ENCODE assay signal across 8 cellular contexts in the genomic region with DNA sequence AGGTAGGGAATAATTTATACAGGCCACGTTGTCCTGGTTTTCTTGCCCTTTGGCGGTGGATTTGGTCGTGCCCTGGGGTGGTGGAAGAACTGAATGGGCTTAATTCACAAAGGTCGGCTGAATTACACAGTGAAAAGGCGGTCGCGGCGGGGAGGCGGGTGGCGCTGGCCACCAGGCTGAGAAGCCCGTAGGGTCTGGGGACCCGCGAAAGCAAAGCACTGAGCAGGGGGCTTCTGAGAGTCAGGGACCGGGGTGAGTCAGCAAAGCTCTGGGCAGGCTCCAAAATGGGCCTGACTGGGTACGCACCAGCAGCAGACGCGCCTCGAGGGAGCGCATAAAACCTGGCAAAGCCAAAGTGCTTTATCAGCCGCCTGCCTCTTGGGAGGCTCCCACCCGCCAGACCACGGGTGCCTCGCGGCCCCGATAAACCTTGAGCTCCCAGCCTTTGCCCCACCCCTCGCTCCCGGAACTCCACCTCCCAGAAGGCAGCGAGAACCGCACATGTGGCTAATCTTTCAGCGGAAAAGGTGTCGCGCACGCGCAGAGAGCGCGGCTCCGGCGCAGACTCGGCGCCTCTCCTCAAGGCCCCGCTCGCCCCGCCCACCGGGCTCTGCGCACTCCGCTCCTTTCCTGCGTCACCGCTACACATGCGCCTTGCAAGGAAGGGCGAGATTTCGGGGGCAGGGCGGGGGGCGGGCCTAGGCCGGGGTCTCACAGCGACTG. TPM values are rescaled to one million over a fixed set of nuclear protein-coding genes. Genes with fewer than 3 reads are reported as not detected.
DNase-seq lines count a peak whose midpoint lies in the region; ATAC-seq, FAIRE-seq and TF ChIP-seq lines count a peak whose summit lies in the region.

No MANE protein-coding gene starts in this region.

- H3K9ac ChIP-seq in HepG2 (ENCODE audit: insufficient read depth, low read depth, low read length), result peak overlapping the region; percentile 88

- H3K4me1 ChIP-seq in HepG2 (ENCODE audit: insufficient read depth, low read length), result peaks cover 25% of the 10 kb centered on the region

- DNase-seq in NCI-H748 (lab: John Stamatoyannopoulos, UW; ENCODE audit: unreplicated experiment) (peak; percentile 98), dermis blood vessel endothelial cell (peak; percentile 100), HepG2 (ENCODE audit: low spot score) (peak; percentile 97)
- DNase-seq in activated CD4-positive, alpha-beta T cell treated with anti-CD3 and anti-CD28 coated beads, Interleukin-2, amount 50 U/mL, for 4 hours, result peak; percentile 99
- peak; percentile 98 for DNase-seq in stimulated activated CD4-positive, alpha-beta T cell treated with anti-CD3 and anti-CD28 coated beads, Interleukin-2, amount 100 ng/mL, for 48 hours

- peak; percentile 85 for FAIRE-seq in HepG2 (lab: Jason Lieb, UNC)

- POLR2A ChIA-PET in HepG2 (lab: Yijun Ruan, JAX), result interaction anchor here (0.6 to 1.6 kb wide), 16 partner anchors 9 to 301 kb away, joined by 3 to 23 read pairs (median 4); a partner anchor contains a TSS

- no peaks in the 10 kb centered on the region for H3K9me3 ChIP-seq in HepG2 (ENCODE audit: low read length)

- H3K36me3 ChIP-seq in HepG2 (replicated peaks in 1 of 2; ENCODE audit: control insufficient read depth in 1 of 2, insufficient read depth in 2 of 2, low read length in 2 of 2), result peaks cover 40 to 64% of the 10 kb centered on the region in 2 experiments

- H4K20me1 ChIP-seq in HepG2 (ENCODE audit: insufficient read depth, low read length), result peaks cover 4% of the 10 kb centered on the region; the same call in 1 of the 2 replicates

- WGBS in HepG2 (ENCODE audit: low lambda C conversion rate), result 82% methylated on average over 14 of the region's 55 CpGs

- TF ChIP-seq POLR2A in HepG2 (IDR thresholded peaks at IDR 0.05; ENCODE audit: insufficient read depth in 1 of 2, low read depth in 2 of 2, low read length in 2 of 2), result peak; percentile 82 to 92

- intact Hi-C loops in HepG2 (cut with micrococcal nuclease; ENCODE audit: unreplicated experiment), result loop anchor here (1.0 to 5.0 kb wide), 2 partner anchors 38 to 290 kb away; no protein-coding TSS in a partner anchor

- TF ChIP-seq CTCF in C4-2B (conservative IDR thresholded peaks at IDR 0.05) (no peak), HepG2 (CRISPR knock-in tag; IDR thresholded peaks at IDR 0.05) (no peak)

- TF ChIP-seq EP300 in HepG2 (IDR thresholded peaks at IDR 0.05; ENCODE audit: low read depth in 2 of 2, low read length in 2 of 2) (0 out of 4 replicates have a peak, but pooled peaks of 1 of the 2 experiments have one; percentile 17), HepG2 (CRISPR knock-in tag; IDR thresholded peaks at IDR 0.05; ENCODE audit: borderline replicate concordance) (peak; percentile 36; the same call in 1 of the 2 replicates)

- BruUV-seq in HepG2 (replicated peaks; lab: Mats Ljungman, UMichigan), result TSS peak; percentile 95

- H3K79me2 ChIP-seq in HepG2 (ENCODE audit: insufficient read depth, low read length), result peaks cover 32% of the 10 kb centered on the region

- no peaks in the 10 kb centered on the region; a peak in 1 of 5 replicates for H3K27me3 ChIP-seq in HepG2 (ENCODE audit: control insufficient read depth in 1 of 2, insufficient read depth in 2 of 2, low read length in 2 of 2)

- TF ChIP-seq RAD21 in HepG2 (CRISPR knock-in tag; IDR thresholded peaks at IDR 0.05), result peak; percentile 46; the same call in 1 of the 2 replicates

- H3K4me3 ChIP-seq in HepG2 (replicated peaks in 1 of 3; ENCODE audit: insufficient read depth in 1 of 3, low read depth in 2 of 3, low read length in 3 of 3), result peak overlapping the region; percentile 80 to 95 (median 93); a peak in 5 of 6 replicates

- in situ Hi-C loops in HepG2 (cut with HindIII; ENCODE audit: extremely low pct_ligation_motif_present, low pct_unique_long_range_greater_than_20kb), result no loop called here

- CTCF ChIA-PET in HepG2 (lab: Yijun Ruan, JAX; ENCODE audit: low intra/inter-chr PET ratio, low total read pairs), result no interaction called here

- ATAC-seq in GM19395 (IDR thresholded peaks at IDR 0.05; ENCODE audit: unreplicated experiment) (peak; percentile 91), HG03558 (IDR thresholded peaks at IDR 0.05; ENCODE audit: extremely low read depth, unreplicated experiment) (peak; percentile 88), HepG2 (peak; percentile 94)

- H3K27ac ChIP-seq in C4-2B, result peak overlapping the region; percentile 97
- peak overlapping the region; percentile 85 for H3K27ac ChIP-seq in HepG2 (ENCODE audit: extremely low read length, insufficient read depth, low read length)

- no peak overlapping the region for H2AFZ ChIP-seq in HepG2 (ENCODE audit: low read length)

- peak overlapping the region; percentile 90 for H3K4me2 ChIP-seq in HepG2 (ENCODE audit: low read depth, low read length)

RNA-seq across cellular contexts. Expression of a gene that starts 0.4 kb away (rescaled TPM):
- 44.5 and 58.4 TPM in 2 replicates for total RNA-seq in dermis blood vessel endothelial cell
- total RNA-seq in HepG2 (2016; rRNA removed; fragmentation: Illumina TruSeq; extraction: Trizol), result 32.7 and 38.8 TPM in 2 replicates
- total RNA-seq in HepG2 (2016; cell fraction: cytosol; rRNA removed; fragmentation: Illumina TruSeq; extraction: Trizol; ENCODE audit: low read depth), result 7.0 and 8.6 TPM in 2 replicates
- 30.5 and 38.2 TPM in 2 replicates for total RNA-seq in HepG2 (2016; cell fraction: insoluble cytoplasmic fraction; rRNA removed; fragmentation: Illumina TruSeq; extraction: Trizol)
- total RNA-seq in HepG2 (2016; cell fraction: membrane; rRNA removed; fragmentation: Illumina TruSeq; extraction: Trizol), result 9.7 and 13.0 TPM in 2 replicates
- total RNA-seq in HepG2 (2016; cell fraction: nucleus; rRNA removed; fragmentation: Illumina TruSeq; extraction: Trizol), result 31.0 and 40.0 TPM in 2 replicates
- polyA plus RNA-seq in HepG2 (2011; rRNA removed), result 46.5 and 48.2 TPM in 2 replicates
- polyA plus RNA-seq in HepG2 (2011; cell fraction: cytosol; rRNA removed), result 30.2 and 39.9 TPM in 2 replicates
- 164 and 188 TPM in 2 replicates for polyA plus RNA-seq in HepG2 (2011; cell fraction: nucleus; rRNA removed)
- 28.3 and 31.4 TPM in 2 replicates for polyA plus RNA-seq in HepG2 (2012)
- polyA plus RNA-seq in HepG2 (2016; cell fraction: cytosol; fragmentation: Illumina TruSeq; extraction: Trizol; ENCODE audit: low read depth), result 4.3 TPM in 2 replicates
- 30.4 and 34.2 TPM in 2 replicates for polyA plus RNA-seq in HepG2 (2016; cell fraction: insoluble cytoplasmic fraction; fragmentation: Illumina TruSeq; extraction: Trizol; ENCODE audit: low read depth)
- 5.7 and 8.3 TPM in 2 replicates for polyA plus RNA-seq in HepG2 (2016; cell fraction: membrane; fragmentation: Illumina TruSeq; extraction: Trizol; ENCODE audit: low read depth)
- polyA plus RNA-seq in HepG2 (2016; cell fraction: nucleus; fragmentation: Illumina TruSeq; extraction: Trizol; ENCODE audit: insufficient read depth, low read depth), result 92.9 and 103 TPM in 2 replicates
- polyA minus RNA-seq in HepG2 (2011; rRNA and poly(A)+ RNA removed; ENCODE audit: low replicate concordance), result 79.8 and 202 TPM in 2 replicates
- 25.1 and 28.6 TPM in 2 replicates for polyA minus RNA-seq in HepG2 (2011; cell fraction: cytosol; rRNA and poly(A)+ RNA removed)
- polyA minus RNA-seq in HepG2 (2011; cell fraction: nucleus; rRNA and poly(A)+ RNA removed), result 71.1 and 80.3 TPM in 2 replicates

RNA-seq across cellular contexts. Expression of a gene that starts 11.0 kb away (rescaled TPM):
- total RNA-seq in dermis blood vessel endothelial cell (419 and 557 TPM in 2 replicates), HepG2 (2016; rRNA removed; fragmentation: Illumina TruSeq; extraction: Trizol) (124 and 126 TPM in 2 replicates)
- 72.2 and 73.9 TPM in 2 replicates for total RNA-seq in HepG2 (2016; cell fraction: cytosol; rRNA removed; fragmentation: Illumina TruSeq; extraction: Trizol; ENCODE audit: low read depth)
- total RNA-seq in HepG2 (2016; cell fraction: insoluble cytoplasmic fraction; rRNA removed; fragmentation: Illumina TruSeq; extraction: Trizol), result 120 and 132 TPM in 2 replicates
- total RNA-seq in HepG2 (2016; cell fraction: membrane; rRNA removed; fragmentation: Illumina TruSeq; extraction: Trizol), result 105 and 110 TPM in 2 replicates
- total RNA-seq in HepG2 (2016; cell fraction: nucleus; rRNA removed; fragmentation: Illumina TruSeq; extraction: Trizol), result 55.3 and 71.0 TPM in 2 replicates
- polyA plus RNA-seq in HepG2 (2011; rRNA removed), result 146 and 189 TPM in 2 replicates
- polyA plus RNA-seq in HepG2 (2011; cell fraction: cytosol; rRNA removed), result 105 and 107 TPM in 2 replicates
- 190 and 200 TPM in 2 replicates for polyA plus RNA-seq in HepG2 (2011; cell fraction: nucleus; rRNA removed)
- 119 and 172 TPM in 2 replicates for polyA plus RNA-seq in HepG2 (2012)
- polyA plus RNA-seq in HepG2 (2016; cell fraction: cytosol; fragmentation: Illumina TruSeq; extraction: Trizol; ENCODE audit: low read depth), result 89.6 and 102 TPM in 2 replicates
- 155 and 182 TPM in 2 replicates for polyA plus RNA-seq in HepG2 (2016; cell fraction: insoluble cytoplasmic fraction; fragmentation: Illumina TruSeq; extraction: Trizol; ENCODE audit: low read depth)
- 110 and 116 TPM in 2 replicates for polyA plus RNA-seq in HepG2 (2016; cell fraction: membrane; fragmentation: Illumina TruSeq; extraction: Trizol; ENCODE audit: low read depth)
- polyA plus RNA-seq in HepG2 (2016; cell fraction: nucleus; fragmentation: Illumina TruSeq; extraction: Trizol; ENCODE audit: insufficient read depth, low read depth), result 139 and 149 TPM in 2 replicates
- polyA minus RNA-seq in HepG2 (2011; rRNA and poly(A)+ RNA removed; ENCODE audit: low replicate concordance), result 177 and 651 TPM in 2 replicates
- polyA minus RNA-seq in HepG2 (2011; cell fraction: cytosol; rRNA and poly(A)+ RNA removed), result 51.9 and 58.8 TPM in 2 replicates
- 68.9 and 87.9 TPM in 2 replicates for polyA minus RNA-seq in HepG2 (2011; cell fraction: nucleus; rRNA and poly(A)+ RNA removed)

RNA-seq across cellular contexts. Expression of a gene that starts 30.4 kb away (rescaled TPM):
- total RNA-seq in dermis blood vessel endothelial cell (33.5 and 36.9 TPM in 2 replicates), HepG2 (2016; rRNA removed; fragmentation: Illumina TruSeq; extraction: Trizol) (25.4 and 29.0 TPM in 2 replicates)
- 23.8 and 24.8 TPM in 2 replicates for total RNA-seq in HepG2 (2016; cell fraction: cytosol; rRNA removed; fragmentation: Illumina TruSeq; extraction: Trizol; ENCODE audit: low read depth)
- 20.5 and 27.5 TPM in 2 replicates for total RNA-seq in HepG2 (2016; cell fraction: insoluble cytoplasmic fraction; rRNA removed; fragmentation: Illumina TruSeq; extraction: Trizol)
- total RNA-seq in HepG2 (2016; cell fraction: membrane; rRNA removed; fragmentation: Illumina TruSeq; extraction: Trizol), result 52.6 and 55.8 TPM in 2 replicates
- 28.8 and 35.1 TPM in 2 replicates for total RNA-seq in HepG2 (2016; cell fraction: nucleus; rRNA removed; fragmentation: Illumina TruSeq; extraction: Trizol)
- 36.1 and 42.9 TPM in 2 replicates for polyA plus RNA-seq in HepG2 (2011; rRNA removed)
- polyA plus RNA-seq in HepG2 (2011; cell fraction: cytosol; rRNA removed), result 18.8 and 21.5 TPM in 2 replicates
- 166 and 190 TPM in 2 replicates for polyA plus RNA-seq in HepG2 (2011; cell fraction: nucleus; rRNA removed)
- 37.1 and 38.4 TPM in 2 replicates for polyA plus RNA-seq in HepG2 (2012)
- 40.0 and 43.8 TPM in 2 replicates for polyA plus RNA-seq in HepG2 (2016; cell fraction: cytosol; fragmentation: Illumina TruSeq; extraction: Trizol; ENCODE audit: low read depth)
- polyA plus RNA-seq in HepG2 (2016; cell fraction: insoluble cytoplasmic fraction; fragmentation: Illumina TruSeq; extraction: Trizol; ENCODE audit: low read depth), result 28.4 and 42.1 TPM in 2 replicates
- 59.8 and 69.8 TPM in 2 replicates for polyA plus RNA-seq in HepG2 (2016; cell fraction: membrane; fragmentation: Illumina TruSeq; extraction: Trizol; ENCODE audit: low read depth)
- 134 and 135 TPM in 2 replicates for polyA plus RNA-seq in HepG2 (2016; cell fraction: nucleus; fragmentation: Illumina TruSeq; extraction: Trizol; ENCODE audit: insufficient read depth, low read depth)
- polyA minus RNA-seq in HepG2 (2011; rRNA and poly(A)+ RNA removed; ENCODE audit: low replicate concordance), result 62.6 and 62.7 TPM in 2 replicates
- polyA minus RNA-seq in HepG2 (2011; cell fraction: cytosol; rRNA and poly(A)+ RNA removed), result 24.4 and 29.1 TPM in 2 replicates
- 50.5 and 58.6 TPM in 2 replicates for polyA minus RNA-seq in HepG2 (2011; cell fraction: nucleus; rRNA and poly(A)+ RNA removed)

RNA-seq across cellular contexts. Expression of a gene that starts 43.8 kb away (rescaled TPM):
- total RNA-seq in dermis blood vessel endothelial cell (0.05 and 0.17 TPM in 2 replicates), HepG2 (2016; rRNA removed; fragmentation: Illumina TruSeq; extraction: Trizol) (0.04 TPM in 1 of 2 replicates, not detected in the other)
- not detected in 2 replicates for total RNA-seq in HepG2 (2016; cell fraction: cytosol; rRNA removed; fragmentation: Illumina TruSeq; extraction: Trizol; ENCODE audit: low read depth)
- 0.06 TPM in 1 of 2 replicates, not detected in the other for total RNA-seq in HepG2 (2016; cell fraction: insoluble cytoplasmic fraction; rRNA removed; fragmentation: Illumina TruSeq; extraction: Trizol)
- total RNA-seq in HepG2 (2016; cell fraction: membrane; rRNA removed; fragmentation: Illumina TruSeq; extraction: Trizol), result not detected in 2 replicates
- total RNA-seq in HepG2 (2016; cell fraction: nucleus; rRNA removed; fragmentation: Illumina TruSeq; extraction: Trizol), result 0.25 TPM in 1 of 2 replicates, not detected in the other
- polyA plus RNA-seq in HepG2 (2011; rRNA removed), result 0.03 and 0.04 TPM in 2 replicates
- polyA plus RNA-seq in HepG2 (2011; cell fraction: cytosol; rRNA removed), result not detected in 2 replicates
- polyA plus RNA-seq in HepG2 (2011; cell fraction: nucleus; rRNA removed), result 0.26 and 0.50 TPM in 2 replicates
- 0.13 TPM in 1 of 2 replicates, not detected in the other for polyA plus RNA-seq in HepG2 (2012)
- not detected in 2 replicates for polyA plus RNA-seq in HepG2 (2016; cell fraction: cytosol; fragmentation: Illumina TruSeq; extraction: Trizol; ENCODE audit: low read depth)
- 0.07 TPM in 1 of 2 replicates, not detected in the other for polyA plus RNA-seq in HepG2 (2016; cell fraction: insoluble cytoplasmic fraction; fragmentation: Illumina TruSeq; extraction: Trizol; ENCODE audit: low read depth)
- polyA plus RNA-seq in HepG2 (2016; cell fraction: membrane; fragmentation: Illumina TruSeq; extraction: Trizol; ENCODE audit: low read depth), result not detected in 2 replicates
- polyA plus RNA-seq in HepG2 (2016; cell fraction: nucleus; fragmentation: Illumina TruSeq; extraction: Trizol; ENCODE audit: insufficient read depth, low read depth), result 0.18 and 0.64 TPM in 2 replicates
- 0.48 and 0.87 TPM in 2 replicates for polyA minus RNA-seq in HepG2 (2011; rRNA and poly(A)+ RNA removed; ENCODE audit: low replicate concordance)
- polyA minus RNA-seq in HepG2 (2011; cell fraction: cytosol; rRNA and poly(A)+ RNA removed), result not detected in 2 replicates
- polyA minus RNA-seq in HepG2 (2011; cell fraction: nucleus; rRNA and poly(A)+ RNA removed), result not detected in 2 replicates

RNA-seq across cellular contexts. Expression of a gene that starts 50.5 kb away (rescaled TPM):
- total RNA-seq in dermis blood vessel endothelial cell (43.7 and 44.2 TPM in 2 replicates), HepG2 (2016; rRNA removed; fragmentation: Illumina TruSeq; extraction: Trizol) (60.2 and 60.3 TPM in 2 replicates)
- 13.3 and 14.4 TPM in 2 replicates for total RNA-seq in HepG2 (2016; cell fraction: cytosol; rRNA removed; fragmentation: Illumina TruSeq; extraction: Trizol; ENCODE audit: low read depth)
- 56.4 and 59.3 TPM in 2 replicates for total RNA-seq in HepG2 (2016; cell fraction: insoluble cytoplasmic fraction; rRNA removed; fragmentation: Illumina TruSeq; extraction: Trizol)
- total RNA-seq in HepG2 (2016; cell fraction: membrane; rRNA removed; fragmentation: Illumina TruSeq; extraction: Trizol), result 25.4 and 30.0 TPM in 2 replicates
- total RNA-seq in HepG2 (2016; cell fraction: nucleus; rRNA removed; fragmentation: Illumina TruSeq; extraction: Trizol), result 46.2 and 46.9 TPM in 2 replicates
- polyA plus RNA-seq in HepG2 (2011; rRNA removed), result 38.4 and 42.2 TPM in 2 replicates
- polyA plus RNA-seq in HepG2 (2011; cell fraction: cytosol; rRNA removed), result 31.2 and 31.6 TPM in 2 replicates
- polyA plus RNA-seq in HepG2 (2011; cell fraction: nucleus; rRNA removed), result 105 and 110 TPM in 2 replicates
- 31.8 and 34.3 TPM in 2 replicates for polyA plus RNA-seq in HepG2 (2012)
- polyA plus RNA-seq in HepG2 (2016; cell fraction: cytosol; fragmentation: Illumina TruSeq; extraction: Trizol; ENCODE audit: low read depth), result 12.5 and 14.4 TPM in 2 replicates
- 49.2 and 49.4 TPM in 2 replicates for polyA plus RNA-seq in HepG2 (2016; cell fraction: insoluble cytoplasmic fraction; fragmentation: Illumina TruSeq; extraction: Trizol; ENCODE audit: low read depth)
- polyA plus RNA-seq in HepG2 (2016; cell fraction: membrane; fragmentation: Illumina TruSeq; extraction: Trizol; ENCODE audit: low read depth), result 17.8 and 21.2 TPM in 2 replicates
- polyA plus RNA-seq in HepG2 (2016; cell fraction: nucleus; fragmentation: Illumina TruSeq; extraction: Trizol; ENCODE audit: insufficient read depth, low read depth), result 79.9 and 81.6 TPM in 2 replicates
- 63.6 and 87.1 TPM in 2 replicates for polyA minus RNA-seq in HepG2 (2011; rRNA and poly(A)+ RNA removed; ENCODE audit: low replicate concordance)
- 14.2 and 16.3 TPM in 2 replicates for polyA minus RNA-seq in HepG2 (2011; cell fraction: cytosol; rRNA and poly(A)+ RNA removed)
- polyA minus RNA-seq in HepG2 (2011; cell fraction: nucleus; rRNA and poly(A)+ RNA removed), result 53.6 and 66.0 TPM in 2 replicates

Comparison
In these comparisons a context has a peak if more than half of its experiments do, and no peak if none do; other contexts are left out.
1. Peak in every context shown above with its lines: DNase-seq, ATAC-seq, H3K4me3 ChIP-seq and H3K27ac ChIP-seq.